5 cellular contexts compared by ENCODE assay signal in the genomic region with DNA sequence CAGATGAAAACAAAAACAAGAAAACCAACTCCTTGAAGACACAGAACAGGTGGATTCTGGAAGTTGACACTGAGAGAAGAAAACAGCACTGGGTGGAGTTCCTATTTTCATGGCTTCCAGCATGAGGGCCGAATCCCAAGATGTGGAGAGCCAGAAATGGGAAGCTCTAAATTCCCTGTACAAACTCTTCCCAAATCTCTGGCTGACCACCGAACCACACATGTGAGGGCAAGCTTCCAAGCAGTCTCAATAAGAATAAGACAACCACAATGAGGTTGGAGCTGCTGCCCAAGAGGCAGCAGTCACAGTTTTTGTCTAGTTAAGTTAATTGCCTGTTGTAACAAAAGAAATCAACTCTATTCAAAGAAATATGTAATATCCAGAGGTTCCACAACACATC.
"Had no signal": no experiment of that assay in that cellular context is flagged by ENCODE, and none has a peak within 500 bp of the region (broad histone marks: within the 10 kb centered on the region; RNA-seq: fewer than 3 reads in every experiment).

No MANE protein-coding gene starts in this region.

- ATAC-seq: GM23338, K562 had no signal

- DNase-seq: H9, HCEC 1CT, IMR-90 had no signal

- H3K4me3 ChIP-seq: GM23338, K562 had no signal

- H3K4me2 ChIP-seq: GM23338 had no signal

- H2AFZ ChIP-seq: GM23338 had no signal
